8 cellular contexts compared by ENCODE assay signal in genomic region chr1:29181413-29182225, GRCh38. TPM values are rescaled to one million over a fixed set of nuclear protein-coding genes. Genes with fewer than 3 reads are reported as not detected.
DNase-seq lines count a peak whose midpoint lies in the region; ATAC-seq and TF ChIP-seq lines count a peak whose summit lies in the region.

Gene SRSF4 (minus strand): TSS chr1:29181900. CDS start chr1:29181752, 148 bp downstream.

- peak within 1 kb of the TSS; percentile 96 for H3K27ac Mint-ChIP-seq in activated naive CD8-positive, alpha-beta T cell

- no peaks in the 10 kb centered on the region for H3K36me3 ChIP-seq in testis (ENCODE audit: low read depth, missing control alignments)

- H3K9me3 Mint-ChIP-seq in activated naive CD8-positive, alpha-beta T cell (ENCODE audit: low read depth), result no peaks in the 10 kb centered on the region

- intact Hi-C loops in testis (cut with DNase I; ENCODE audit: low total_unique reads), result loop anchor here (5.0 kb wide), 1 partner anchor 59 kb away; the partner anchor contains the start of gene TMEM200B

- no peaks in the 10 kb centered on the region for H3K27me3 ChIP-seq in testis

- H3K4me1 Mint-ChIP-seq in activated naive CD8-positive, alpha-beta T cell (ENCODE audit: low read depth), result peaks cover 44% of the 10 kb centered on the region

- WGBS in testis, 2 donors, result 0 to 1% methylated on average over 23 to 79 of the region's 100 CpGs

- H3K27me3 Mint-ChIP-seq in activated naive CD8-positive, alpha-beta T cell, result no peaks in the 10 kb centered on the region

- DNase-seq in GM12865 (ENCODE audit: low read depth) (peak; percentile 99), NCI-H1105 (lab: John Stamatoyannopoulos, UW) (peak; percentile 99), SKM-1 treated with dmso at 0.1 percent for 144 hours (lab: John Stamatoyannopoulos, UW; ENCODE audit: unreplicated experiment) (peak; percentile 97), glomerular endothelial cell (ENCODE audit: extremely low read depth, low read depth, low spot score) (peak; percentile 80), omental fat pad (ENCODE audit: low spot score) (peak; percentile 84), testis (peak; percentile 99)

- peak within 1 kb of the TSS; percentile 92 for H3K4me3 ChIP-seq in GM12865 (ENCODE audit: low read depth, low read length)
- H3K4me3 ChIP-seq in testis, result peak within 1 kb of the TSS; percentile 96 to 97

- peak; percentile 65 for TF ChIP-seq CTCF in GM12865 (IDR thresholded peaks at IDR 0.05; ENCODE audit: insufficient read depth, low read depth, low read length, missing control alignments)
- TF ChIP-seq CTCF in omental fat pad (IDR thresholded peaks at IDR 0.05), result peak in 2 of 3 donors; percentile 9 to 11
- TF ChIP-seq CTCF in testis (IDR thresholded peaks at IDR 0.05), result peak; percentile 67 to 88 (median 73)

- H3K4me3 Mint-ChIP-seq in activated naive CD8-positive, alpha-beta T cell, result peak within 1 kb of the TSS; percentile 93

- ATAC-seq in HG02642 (IDR thresholded peaks at IDR 0.05; ENCODE audit: poor library complexity, unreplicated experiment) (peak; percentile 88), omental fat pad (ENCODE audit: low FRiP score) (peak; percentile 97)

- TF ChIP-seq POLR2A in testis (IDR thresholded peaks at IDR 0.05), result peak; percentile 72

- H3K4me1 ChIP-seq in testis, result peaks cover 24% of the 10 kb centered on the region

- peaks cover 6% of the 10 kb centered on the region for H3K36me3 Mint-ChIP-seq in activated naive CD8-positive, alpha-beta T cell

- no peaks in the 10 kb centered on the region for H3K9me3 ChIP-seq in testis

- peak within 1 kb of the TSS; percentile 96 to 100 for H3K27ac ChIP-seq in testis

RNA-seq across cellular contexts. Expression of gene SRSF4, which starts in this region (rescaled TPM):
- total RNA-seq in glomerular endothelial cell, result 41.2 and 61.3 TPM in 2 replicates
- total RNA-seq in omental fat pad, result 100 to 1,000 TPM in 1 of 4 donors, 10 to 100 TPM in 3; 75.3 to 117 (median 88.1) TPM
- total RNA-seq in testis, result 10 to 100 TPM; 77.1 to 81.7 TPM
- polyA plus RNA-seq in testis (ENCODE audit: insufficient read depth, low read depth, low replicate concordance), result 63.2 TPM

Comparison
In these comparisons a context has a peak if more than half of its experiments do, and no peak if none do; other contexts are left out.
1. Peak in every context shown above with its lines: DNase-seq, ATAC-seq, H3K4me3 ChIP-seq and H3K27ac ChIP-seq.
2. CTCF ChIP-seq: peak in every context shown above with its lines; median percentile 73 in testis; 65 in GM12865; 10 in omental fat pad.